In the genomic region with DNA sequence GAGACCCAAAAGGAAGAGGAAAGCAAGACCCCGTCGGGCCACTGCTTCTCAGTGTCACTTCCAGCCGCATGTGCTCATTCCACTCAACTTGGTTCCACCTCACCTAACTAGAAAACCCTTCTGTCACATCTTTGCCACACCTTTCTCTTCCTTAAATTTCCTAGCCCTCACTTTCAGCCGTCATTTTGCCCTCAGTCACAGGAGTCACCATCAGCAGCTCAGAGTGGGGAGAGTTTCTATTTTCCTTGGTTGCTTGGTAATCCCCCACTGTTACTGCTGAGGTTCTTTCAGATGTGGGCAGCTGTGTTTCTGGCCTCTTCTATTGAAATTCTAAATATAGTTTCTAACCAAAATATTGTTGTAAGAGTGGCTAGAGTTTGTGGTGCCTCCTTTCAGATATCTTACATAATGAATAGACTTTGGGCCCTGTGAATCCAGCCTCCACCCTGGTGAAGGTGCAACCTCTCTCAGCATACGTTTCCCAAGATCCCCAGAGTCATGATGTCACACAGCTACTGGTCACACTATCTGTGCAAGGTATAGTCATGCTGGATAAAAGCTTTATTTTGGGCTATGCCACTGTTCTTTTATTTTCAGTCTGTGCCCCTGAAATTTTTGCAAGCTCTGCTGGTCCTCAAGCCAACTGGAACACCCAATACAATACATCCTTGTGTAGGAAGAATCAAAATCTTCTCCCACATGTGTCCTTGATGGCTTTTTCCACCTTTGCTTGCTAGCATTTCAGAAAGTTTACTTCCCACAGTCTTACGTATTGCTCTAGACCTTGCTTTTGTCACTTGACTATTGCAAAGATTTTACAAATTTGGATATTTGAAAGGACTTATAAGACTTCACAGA, we compare ENCODE assay signal across 8 cellular contexts. TPM values are rescaled to one million over a fixed set of nuclear protein-coding genes. Genes with fewer than 3 reads are reported as not detected.
A peak's percentile ranks its signal among the peaks of the same experiment; 100 is the strongest.
DNase-seq lines count a peak whose midpoint lies in the region; ATAC-seq and TF ChIP-seq lines count a peak whose summit lies in the region.

No MANE protein-coding gene starts in this region.

- no peaks in the 10 kb centered on the region for H3K27me3 Mint-ChIP-seq in activated naive CD4-positive, alpha-beta T cell treated with anti-CD3 and anti-CD28 coated beads for 36 hours (ENCODE audit: low read depth)

- H3K36me3 ChIP-seq in ascending aorta (no peaks in the 10 kb centered on the region), testis (ENCODE audit: low read depth, missing control alignments) (no peaks in the 10 kb centered on the region)

- peak overlapping the region; percentile 77 for H3K27ac Mint-ChIP-seq in activated naive CD4-positive, alpha-beta T cell treated with anti-CD3 and anti-CD28 coated beads for 36 hours

- H3K4me1 Mint-ChIP-seq in activated naive CD4-positive, alpha-beta T cell treated with anti-CD3 and anti-CD28 coated beads for 36 hours (ENCODE audit: low read depth), result peaks cover 56% of the 10 kb centered on the region

- CTCF ChIA-PET in activated naive CD4-positive, alpha-beta T cell treated with anti-CD3 and anti-CD28 coated beads for 36 hours (lab: Charles Lee), result interaction anchor here (1.0 kb wide), 1 partner anchor 10 kb away, joined by 4 read pairs; no protein-coding TSS in a partner anchor
- CTCF ChIA-PET in HEK293T (lab: Yijun Ruan, JAX), result interaction anchor here (1.5 kb wide), 1 partner anchor 8 kb away, joined by 4 read pairs; no protein-coding TSS in a partner anchor

- peaks cover 29% of the 10 kb centered on the region for H3K36me3 Mint-ChIP-seq in activated naive CD4-positive, alpha-beta T cell treated with anti-CD3 and anti-CD28 coated beads for 36 hours (ENCODE audit: low read depth)

- no peak for TF ChIP-seq POLR2A in testis (IDR thresholded peaks at IDR 0.05)

- peak; percentile 16 for DNase-seq in activated naive CD4-positive, alpha-beta T cell treated with anti-CD3 and anti-CD28 coated beads for 36 hours
- DNase-seq in activated naive CD4-positive, alpha-beta T cell treated with Interleukin-2 at 50 U/mL for 16 hours, result no peak
- DNase-seq in ascending aorta (ENCODE audit: low spot score in 2 of 2) (no peak), testis (no peak), HEK293T (ENCODE audit: extremely low spot score) (no peak), dorsolateral prefrontal cortex (no peak)
- DNase-seq in activated effector memory CD4-positive, alpha-beta T cell treated with Interleukin-2 at 50 U/mL for 16 hours, result no peak

- no peaks in the 10 kb centered on the region for H3K27me3 ChIP-seq in ascending aorta
- no peaks in the 10 kb centered on the region for H3K27me3 ChIP-seq in testis
- no peaks in the 10 kb centered on the region for H3K27me3 ChIP-seq in dorsolateral prefrontal cortex

- H3K27ac ChIP-seq in ascending aorta (peak overlapping the region; percentile 77 to 81), testis (peak overlapping the region; percentile 8 to 17), dorsolateral prefrontal cortex (peak overlapping the region in 16 of 59 donors; percentile 2 to 57 (median 22))

- POLR2A ChIA-PET in HEK293T (lab: Yijun Ruan, JAX), result interaction anchor here (1.6 kb wide), 1 partner anchor 9 kb away, joined by 9 read pairs; a partner anchor contains a TSS

- no peaks in the 10 kb centered on the region for H3K9me3 Mint-ChIP-seq in activated naive CD4-positive, alpha-beta T cell treated with anti-CD3 and anti-CD28 coated beads for 36 hours

- intact Hi-C loops in activated naive CD4-positive, alpha-beta T cell treated with anti-CD3 and anti-CD28 coated beads for 36 hours (cut with micrococcal nuclease), result loop anchor here (10.0 kb wide), 1 partner anchor 669 kb away; a partner anchor contains a TSS
- intact Hi-C loops in ascending aorta (cut with DNase I) (no loop called here), testis (cut with DNase I; ENCODE audit: low total_unique reads) (no loop called here), dorsolateral prefrontal cortex (cut with DNase I) (no loop called here)

- H3K4me3 Mint-ChIP-seq in activated naive CD4-positive, alpha-beta T cell treated with anti-CD3 and anti-CD28 coated beads for 36 hours, result no peak overlapping the region

- H3K4me3 ChIP-seq in ascending aorta (no peak overlapping the region), testis (no peak overlapping the region), dorsolateral prefrontal cortex (no peak overlapping the region)

- 59 to 69% methylated on average over 6 of the region's 6 CpGs for WGBS in testis, 2 donors

- TF ChIP-seq CTCF in ascending aorta (IDR thresholded peaks at IDR 0.05), result no peak
- no peak for TF ChIP-seq CTCF in testis (IDR thresholded peaks at IDR 0.05)
- no peak for TF ChIP-seq CTCF in dorsolateral prefrontal cortex (IDR thresholded peaks at IDR 0.05 in 54 of 56, conservative IDR thresholded peaks at IDR 0.05 in 2 of 56; ENCODE audit: low read depth in 1 of 56, partially characterized antibody in 56 of 56)

- ATAC-seq in HG02885 (IDR thresholded peaks at IDR 0.05; ENCODE audit: poor library complexity, unreplicated experiment), result peak; percentile 49

- H3K4me1 ChIP-seq in ascending aorta (peaks cover 9 to 40% of the 10 kb centered on the region in 2 donors), testis (peaks cover 15% of the 10 kb centered on the region)

- no peaks in the 10 kb centered on the region for H3K9me3 ChIP-seq in ascending aorta
- H3K9me3 ChIP-seq in testis, result no peaks in the 10 kb centered on the region

TF ChIP-seq in HEK293T, 16 proteins besides CTCF, POLR2A, EP300 and RAD21:
- TF ChIP-seq ELF4 (IDR thresholded peaks at IDR 0.05) (no peak), ARNT (IDR thresholded peaks at IDR 0.05) (no peak), HDGF (IDR thresholded peaks at IDR 0.05; ENCODE audit: borderline replicate concordance) (no peak), FOXM1 (IDR thresholded peaks at IDR 0.05; ENCODE audit: borderline replicate concordance) (no peak), TARDBP (IDR thresholded peaks at IDR 0.05) (no peak), LEF1 (IDR thresholded peaks at IDR 0.05; ENCODE audit: borderline replicate concordance) (no peak)
- TF ChIP-seq, protein P1, sequence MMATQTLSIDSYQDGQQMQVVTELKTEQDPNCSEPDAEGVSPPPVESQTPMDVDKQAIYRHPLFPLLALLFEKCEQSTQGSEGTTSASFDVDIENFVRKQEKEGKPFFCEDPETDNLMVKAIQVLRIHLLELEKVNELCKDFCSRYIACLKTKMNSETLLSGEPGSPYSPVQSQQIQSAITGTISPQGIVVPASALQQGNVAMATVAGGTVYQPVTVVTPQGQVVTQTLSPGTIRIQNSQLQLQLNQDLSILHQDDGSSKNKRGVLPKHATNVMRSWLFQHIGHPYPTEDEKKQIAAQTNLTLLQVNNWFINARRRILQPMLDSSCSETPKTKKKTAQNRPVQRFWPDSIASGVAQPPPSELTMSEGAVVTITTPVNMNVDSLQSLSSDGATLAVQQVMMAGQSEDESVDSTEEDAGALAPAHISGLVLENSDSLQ (IDR thresholded peaks at IDR 0.05), result no peak

RNA-seq across cellular contexts. Expression of a gene that starts 9.2 kb away (rescaled TPM):
- total RNA-seq in activated naive CD4-positive, alpha-beta T cell treated with anti-CD3 and anti-CD28 coated beads for 36 hours, result 1 to 10 TPM; 2.6 to 3.6 TPM
- 2.8 TPM for total RNA-seq in ascending aorta
- 10 to 100 TPM; 10.0 to 21.6 TPM for total RNA-seq in testis
- polyA plus RNA-seq in testis (ENCODE audit: insufficient read depth, low read depth, low replicate concordance), result 13.9 TPM
- 10 to 100 TPM in 2 of 120 experiments, 1 to 10 TPM in 118; 2.2 to 11.8 (median 5.8) TPM for total RNA-seq in dorsolateral prefrontal cortex
